Comparison of ENCODE assay signal across 13 cellular contexts in genomic region chr7:5077740-5078139, GRCh38. TPM values are rescaled to one million over a fixed set of nuclear protein-coding genes. Genes with fewer than 3 reads are reported as not detected.
DNase-seq lines count a peak whose midpoint lies in the region; ATAC-seq and TF ChIP-seq lines count a peak whose summit lies in the region.
"Had no signal": no experiment of that assay in that cellular context is flagged by ENCODE, and none has a peak within 500 bp of the region (broad histone marks: within the 10 kb centered on the region; RNA-seq: fewer than 3 reads in every experiment).

No MANE protein-coding gene starts in this region.

- intact Hi-C loops in prostate gland (cut with DNase I), result no loop called here

- H3K9me3 ChIP-seq in prostate gland, result no peaks in the 10 kb centered on the region
- H3K9me3 ChIP-seq: HAP-1, upper lobe of right lung had no signal

- WGBS in prostate gland, result 31% methylated on average over 11 of the region's 11 CpGs

- no peaks in the 10 kb centered on the region for H3K36me3 ChIP-seq in prostate gland
- H3K36me3 ChIP-seq: cardiac muscle cell, HAP-1, upper lobe of right lung had no signal

- no peak overlapping the region for H3K4me3 ChIP-seq in prostate gland
- H3K4me3 ChIP-seq: cardiac muscle cell, HAP-1, upper lobe of right lung had no signal

- ATAC-seq in HG02973 (IDR thresholded peaks at IDR 0.05; ENCODE audit: unreplicated experiment), result no peak
- ATAC-seq: foreskin keratinocyte, left lobe of liver, upper lobe of right lung had no signal

- TF ChIP-seq POLR2A in prostate gland (IDR thresholded peaks at IDR 0.05), result no peak

- H3K27me3 ChIP-seq in prostate gland (replicated peaks; ENCODE audit: insufficient read depth), result no peaks in the 10 kb centered on the region
- H3K27me3 ChIP-seq: cardiac muscle cell, upper lobe of right lung had no signal

- H3K4me1 ChIP-seq in prostate gland (replicated peaks), result no peaks in the 10 kb centered on the region
- H3K4me1 ChIP-seq: foreskin keratinocyte, HAP-1, upper lobe of right lung had no signal

- DNase-seq in DMS79 treated with DMSO at 0.1 percent for 48 hours (lab: John Stamatoyannopoulos, UW), result peak; percentile 86
- DNase-seq in NCI-H1105 treated with DMSO at 0.1 percent for 48 hours (lab: John Stamatoyannopoulos, UW), result peak; percentile 47
- peak; percentile 9 for DNase-seq in RKO (ENCODE audit: low spot score)
- DNase-seq in inferior parietal cortex (ENCODE audit: extremely low spot score), result peak; percentile 21
- DNase-seq in AG08395 (ENCODE audit: low spot score), result no peak
- DNase-seq in prostate gland (ENCODE audit: low spot score), result no peak
- DNase-seq: activated T-cell treated with anti-CD3 and anti-CD28 coated beads, Interleukin-2, amount 50 U/mL, for 24 hours; foreskin keratinocyte; upper lobe of right lung had no signal

- TF ChIP-seq CTCF in prostate gland (IDR thresholded peaks at IDR 0.05), result no peak

- no peak overlapping the region for H3K27ac ChIP-seq in prostate gland
- H3K27ac ChIP-seq: cardiac muscle cell, foreskin keratinocyte, upper lobe of right lung had no signal

RNA-seq across cellular contexts. Expression of gene RBAK, which starts 32.1 kb away (rescaled TPM):
- total RNA-seq in prostate gland, result 10 to 100 TPM; 10.6 to 11.7 TPM

Comparison
In these comparisons a context has a peak if more than half of its experiments do, and no peak if none do; other contexts are left out.
1. DNase-seq: peak in DMS79 treated with DMSO at 0.1 percent for 48 hours (single experiment), NCI-H1105 treated with DMSO at 0.1 percent for 48 hours (single experiment), RKO (single experiment) and inferior parietal cortex (single experiment); none in AG08395 (single experiment) and prostate gland (single experiment).